In genomic region chr17:61369751-61370150, GRCh38 we compare ENCODE assay signal across 32 cellular contexts. TPM values are rescaled to one million over a fixed set of nuclear protein-coding genes. Genes with fewer than 3 reads are reported as not detected.
"Had no signal": no experiment of that assay in that cellular context is flagged by ENCODE, and none has a peak within 500 bp of the region (broad histone marks: within the 10 kb centered on the region; RNA-seq: fewer than 3 reads in every experiment).

No MANE protein-coding gene starts in this region.

- H3K9me3 ChIP-seq: heart left ventricle, left lung, lower lobe of right lung, neutrophil, right atrium auricular region, right lobe of liver, testis, thyroid gland, transverse colon, upper lobe of left lung had no signal

- H2AFZ ChIP-seq: parathyroid adenoma had no signal

- H3K9me3 Mint-ChIP-seq: immature natural killer cell; mesothelial cell of epicardium; naive B cell; natural killer cell; nephron progenitor cell; stimulated activated naive CD8-positive, alpha-beta T cell treated with anti-CD3 and anti-CD28 coated beads, Interleukin-15, amount 100 ng/mL, for 72 hours had no signal

- ATAC-seq: heart left ventricle; left colon; left lung; lower lobe of right lung; natural killer cell; right lobe of liver; stimulated activated naive CD8-positive, alpha-beta T cell treated with anti-CD3 and anti-CD28 coated beads, Interleukin-15, amount 100 ng/mL, for 72 hours had no signal

- H3K4me1 ChIP-seq: lower lobe of right lung, parathyroid adenoma, right lobe of liver, testis, transverse colon, upper lobe of left lung had no signal

- H3K27me3 Mint-ChIP-seq: naive B cell; stimulated activated naive CD8-positive, alpha-beta T cell treated with anti-CD3 and anti-CD28 coated beads, Interleukin-15, amount 100 ng/mL, for 72 hours had no signal

- H3K79me2 ChIP-seq: parathyroid adenoma had no signal

- H3K27ac ChIP-seq: heart left ventricle, left lung, lower lobe of right lung, neutrophil, parathyroid adenoma, right atrium auricular region, right lobe of liver, testis, transverse colon, upper lobe of left lung had no signal

- H3K4me3 Mint-ChIP-seq: immature natural killer cell; mesothelial cell of epicardium; naive B cell; natural killer cell; nephron progenitor cell; stimulated activated naive CD8-positive, alpha-beta T cell treated with anti-CD3 and anti-CD28 coated beads, Interleukin-15, amount 100 ng/mL, for 72 hours had no signal

- H3K9ac ChIP-seq: parathyroid adenoma had no signal

- H3K36me3 Mint-ChIP-seq: natural killer cell had no signal

- H3K36me3 ChIP-seq: left lung, lower lobe of right lung, neutrophil, right atrium auricular region, right lobe of liver, thyroid gland, transverse colon, upper lobe of left lung had no signal

- H3K27ac Mint-ChIP-seq: immature natural killer cell, mesothelial cell of epicardium, naive B cell, natural killer cell, progenitor cell of endocrine pancreas had no signal

- H3K4me3 ChIP-seq: heart left ventricle, left lung, lower lobe of right lung, right atrium auricular region, right lobe of liver, smooth muscle cell, testis, thyroid gland, transverse colon, upper lobe of left lung had no signal

- DNase-seq: glutamatergic neuron; heart left ventricle; immature natural killer cell; kidney; left colon; left lung; mammary epithelial cell; mesendoderm; naive B cell; natural killer cell; nephron progenitor cell; occipital lobe; right lobe of liver; stimulated activated CD4-positive, alpha-beta T cell treated with anti-CD3 and anti-CD28 coated beads, Interleukin-12 subunit alpha, Interleukin-12 subunit beta, amount 100 ng/mL, for 4 hours; stimulated activated CD4-positive, alpha-beta T cell treated with anti-CD3 and anti-CD28 coated beads, Interleukin-15, amount 100 ng/mL, for 24 hours; stimulated activated CD4-positive, alpha-beta T cell treated with anti-CD3 and anti-CD28 coated beads, Interleukin-2, amount 100 ng/mL, for 24 hours; stimulated activated CD4-positive, alpha-beta T cell treated with anti-CD3 and anti-CD28 coated beads, Interleukin-4, amount 100 ng/mL, for 1 hour; stimulated activated naive CD4-positive, alpha-beta T cell; stimulated activated naive CD8-positive, alpha-beta T cell treated with anti-CD3 and anti-CD28 coated beads, Interleukin-15, amount 100 ng/mL, for 72 hours; testis; transverse colon; upper lobe of left lung had no signal

- H3K27me3 ChIP-seq: heart left ventricle, left lung, neutrophil, right atrium auricular region, right lobe of liver, testis, thyroid gland, transverse colon, upper lobe of left lung had no signal

- FAIRE-seq: islet of Langerhans, kidney had no signal

- H3K4me1 Mint-ChIP-seq: immature natural killer cell; natural killer cell; stimulated activated naive CD8-positive, alpha-beta T cell treated with anti-CD3 and anti-CD28 coated beads, Interleukin-15, amount 100 ng/mL, for 72 hours had no signal

- H3K4me2 ChIP-seq: smooth muscle cell had no signal

RNA-seq across cellular contexts. Expression of gene TBX2, which starts 29.9 kb away (rescaled TPM):
- total RNA-seq: pulmonary artery endothelial cell had no signal
- polyA plus RNA-seq: immature natural killer cell, mammary epithelial cell had no signal
